8 cellular contexts compared by ENCODE assay signal in genomic region chr1:26994020-26994745, GRCh38. TPM values are rescaled to one million over a fixed set of nuclear protein-coding genes. Genes with fewer than 3 reads are reported as not detected.
DNase-seq lines count a peak whose midpoint lies in the region; ATAC-seq and TF ChIP-seq lines count a peak whose summit lies in the region.

No MANE protein-coding gene starts in this region.

- peak overlapping the region; percentile 80 for H3K4me3 Mint-ChIP-seq in MCF 10A (ENCODE audit: unreplicated experiment)

- no peaks in the 10 kb centered on the region for H3K27me3 Mint-ChIP-seq in MCF 10A (ENCODE audit: insufficient read depth, unreplicated experiment)

- no TSS peak for BruUV-seq in PC-3 (replicated peaks; lab: Mats Ljungman, UMichigan)
- no TSS peak for BruUV-seq in MCF 10A (replicated peaks; lab: Mats Ljungman, UMichigan)

- POLR2A ChIA-PET in PC-3 (lab: Charles Lee; ENCODE audit: unreplicated experiment) = interaction anchor here (0.6 to 0.7 kb wide), 2 partner anchors 93 to 106 kb away, joined by 3 to 4 read pairs; partner anchors contain the start of gene GPATCH3
- POLR2A ChIA-PET in MCF 10A (lab: Yijun Ruan, JAX) = interaction anchor here (0.6 to 11.3 kb wide), 20 partner anchors 8 to 376 kb away, joined by 3 to 535 read pairs (median 6); partner anchors contain the start of genes GPATCH3, KDF1, MAP3K6 and NUDC

- H3K27ac ChIP-seq in PC-3 (ENCODE audit: low read length) (peak overlapping the region; percentile 49), lower lobe of right lung (peak overlapping the region; percentile 76), tibial artery (peak overlapping the region; percentile 67 to 70)

- peaks cover 12% of the 10 kb centered on the region for H3K36me3 ChIP-seq in PC-3 (ENCODE audit: low read depth, low read length)
- H3K36me3 ChIP-seq in lower lobe of right lung = no peaks in the 10 kb centered on the region
- no peaks in the 10 kb centered on the region for H3K36me3 ChIP-seq in tibial artery

- H3K9me2 ChIP-seq in PC-3 (replicated peaks; ENCODE audit: low read length) = no peaks in the 10 kb centered on the region

- H3K4me1 Mint-ChIP-seq in MCF 10A (ENCODE audit: insufficient read depth, unreplicated experiment) = peaks cover 51% of the 10 kb centered on the region

- intact Hi-C loops in PC-3 (cut with micrococcal nuclease) (no loop called here), MCF 10A (cut with micrococcal nuclease) (no loop called here), lower lobe of right lung (cut with DNase I) (no loop called here), tibial artery (cut with DNase I; ENCODE audit: low total_unique reads) (loop anchor here (5.0 kb wide), 1 partner anchor 288 kb away; no protein-coding TSS in a partner anchor)

- H3K27me3 ChIP-seq in PC-3 (ENCODE audit: low read length) = no peaks in the 10 kb centered on the region
- H3K27me3 ChIP-seq in lower lobe of right lung (ENCODE audit: low read depth) = peaks cover 21% of the 10 kb centered on the region
- H3K27me3 ChIP-seq in tibial artery = peaks cover 0 to 24% of the 10 kb centered on the region in 2 donors

- ATAC-seq in PC-3 (no peak), lower lobe of right lung (peak in 1 of 2 donors; percentile 0), HG03139 (IDR thresholded peaks at IDR 0.05; ENCODE audit: unreplicated experiment) (no peak)

- peaks cover 27% of the 10 kb centered on the region for H4K20me1 ChIP-seq in PC-3 (ENCODE audit: low read length)

- peaks cover 28% of the 10 kb centered on the region for H3K36me3 Mint-ChIP-seq in MCF 10A (ENCODE audit: insufficient read depth, unreplicated experiment)

- DNase-seq in NCI-H524 (lab: John Stamatoyannopoulos, UW) (peak; percentile 22 to 56), NCI-H524 treated with DMSO at 0.1 percent for 48 hours (lab: John Stamatoyannopoulos, UW) (no peak), PC-3 (no peak), MCF 10A (ENCODE audit: unreplicated experiment) (no peak), lower lobe of right lung (peak; percentile 58), tibial artery (no peak), NCI-H2196 treated with DMSO at 0.1 percent for 48 hours (lab: John Stamatoyannopoulos, UW; ENCODE audit: unreplicated experiment) (no peak)

- peak overlapping the region; percentile 82 for H3K9ac ChIP-seq in PC-3 (ENCODE audit: low read length)

- H3K4me3 ChIP-seq in PC-3 (ENCODE audit: low read length) = peak overlapping the region; percentile 88
- peak overlapping the region; percentile 69 for H3K4me3 ChIP-seq in lower lobe of right lung
- peak overlapping the region; percentile 66 to 91 for H3K4me3 ChIP-seq in tibial artery

- H3K9me3 ChIP-seq in PC-3 (ENCODE audit: low read length) = no peaks in the 10 kb centered on the region
- H3K9me3 ChIP-seq in lower lobe of right lung = no peaks in the 10 kb centered on the region
- no peaks in the 10 kb centered on the region for H3K9me3 ChIP-seq in tibial artery

- H3K9me3 Mint-ChIP-seq in MCF 10A (ENCODE audit: unreplicated experiment) = no peaks in the 10 kb centered on the region

- no peak for TF ChIP-seq CTCF in PC-3 (conservative IDR thresholded peaks at IDR 0.05; ENCODE audit: low read depth, low read length)
- TF ChIP-seq CTCF in MCF 10A (IDR thresholded peaks at IDR 0.05; ENCODE audit: unreplicated experiment) = no peak
- no peak for TF ChIP-seq CTCF in lower lobe of right lung (IDR thresholded peaks at IDR 0.05)
- no peak for TF ChIP-seq CTCF in tibial artery (IDR thresholded peaks at IDR 0.05)

- CTCF ChIA-PET in PC-3 (lab: Charles Lee) = interaction anchor here (0.5 kb wide), 1 partner anchor 11 kb away, joined by 5 read pairs; no protein-coding TSS in a partner anchor
- CTCF ChIA-PET in MCF 10A (lab: Yijun Ruan, JAX) = interaction anchor here (0.6 to 9.9 kb wide), 7 partner anchors 11 to 241 kb away, joined by 3 to 118 read pairs (median 4); partner anchors contain the start of gene TENT5B

- H3K27ac Mint-ChIP-seq in MCF 10A (ENCODE audit: low read depth, unreplicated experiment) = peak overlapping the region; percentile 92

- no peak overlapping the region for H2AFZ ChIP-seq in PC-3 (ENCODE audit: low read length)

- H3F3A ChIP-seq in PC-3 (ENCODE audit: low read length, unreplicated experiment) = peaks cover 23% of the 10 kb centered on the region

- H3K79me2 ChIP-seq in PC-3 (ENCODE audit: low read length) = peaks cover 54% of the 10 kb centered on the region

- H3K4me1 ChIP-seq in PC-3 (ENCODE audit: insufficient read depth, low read length) = peaks cover 63% of the 10 kb centered on the region
- peaks cover 47% of the 10 kb centered on the region for H3K4me1 ChIP-seq in lower lobe of right lung
- H3K4me1 ChIP-seq in tibial artery = peaks cover 0 to 59% (median 41%) of the 10 kb centered on the region in 4 donors

- H3K4me2 ChIP-seq in PC-3 (ENCODE audit: low read length) = peak overlapping the region; percentile 90

RNA-seq across cellular contexts. Expression of gene TRNP1, which starts 0.7 kb away (rescaled TPM):
- total RNA-seq in PC-3 (2014; rRNA removed) = 108 and 109 TPM in 2 replicates
- 56.3 and 59.2 TPM in 2 replicates for total RNA-seq in MCF 10A (2022)
- 15.3 TPM for total RNA-seq in lower lobe of right lung

RNA-seq across cellular contexts. Expression of gene TENT5B, which starts 18.5 kb away (rescaled TPM):
- total RNA-seq in PC-3 (2014; rRNA removed) (20.0 and 21.4 TPM in 2 replicates), MCF 10A (2022) (27.8 and 33.7 TPM in 2 replicates), lower lobe of right lung (21.1 TPM)

RNA-seq across cellular contexts. Expression of gene KDF1, which starts 33.9 kb away (rescaled TPM):
- 21.7 and 22.9 TPM in 2 replicates for total RNA-seq in PC-3 (2014; rRNA removed)
- 5.1 and 8.8 TPM in 2 replicates for total RNA-seq in MCF 10A (2022)
- 8.1 TPM for total RNA-seq in lower lobe of right lung

Comparison
In these comparisons a context has a peak if more than half of its experiments do, and no peak if none do; other contexts are left out.
1. DNase-seq: peak in NCI-H524 (2 of 2) and lower lobe of right lung (single experiment); none in NCI-H524 treated with DMSO at 0.1 percent for 48 hours (single experiment), PC-3 (single experiment), MCF 10A (single experiment), tibial artery (0 of 2) and NCI-H2196 treated with DMSO at 0.1 percent for 48 hours (single experiment).
2. Peak in every context shown above with its lines, with median percentiles within 50 percentile points of each other: H3K27ac ChIP-seq and H3K4me3 ChIP-seq.